8 cellular contexts compared by ENCODE assay signal in the genomic region with DNA sequence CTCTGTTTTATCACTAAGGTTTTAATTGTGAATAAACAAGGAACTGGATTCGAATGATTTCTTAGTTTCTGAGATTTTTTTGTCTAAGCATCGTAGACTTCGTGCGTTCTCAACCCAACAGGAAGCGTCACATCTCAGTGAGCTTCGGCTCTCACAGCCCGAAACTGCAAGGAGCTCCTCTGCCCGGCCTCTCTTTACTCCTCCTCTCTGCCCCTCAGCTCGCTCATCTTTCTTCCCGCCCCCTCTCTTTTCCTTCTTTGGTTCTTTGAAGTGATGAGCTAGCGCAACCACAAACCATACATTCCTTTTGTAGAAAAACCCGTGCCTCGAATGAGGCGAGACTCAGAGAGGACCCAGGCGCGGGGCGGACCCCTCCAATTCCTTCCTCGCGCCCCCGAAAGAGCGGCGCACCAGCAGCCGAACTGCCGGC. TPM values are rescaled to one million over a fixed set of nuclear protein-coding genes. Genes with fewer than 3 reads are reported as not detected.
A peak's percentile ranks its signal among the peaks of the same experiment; 100 is the strongest.
DNase-seq lines count a peak whose midpoint lies in the region; ATAC-seq and TF ChIP-seq lines count a peak whose summit lies in the region.

No MANE protein-coding gene starts in this region.

- peak; percentile 70 for ATAC-seq in GM19043 (IDR thresholded peaks at IDR 0.05; ENCODE audit: low read depth, unreplicated experiment)
- ATAC-seq in HG03196 (IDR thresholded peaks at IDR 0.05; ENCODE audit: unreplicated experiment): peak; percentile 80
- peak; percentile 53 for ATAC-seq in esophagus mucosa
- ATAC-seq in naive thymus-derived CD8-positive, alpha-beta T cell: peak; percentile 63 to 66

- peaks cover 26% of the 10 kb centered on the region for H3K4me1 Mint-ChIP-seq in activated CD4-positive, alpha-beta memory T cell treated with anti-CD3 and anti-CD28 coated beads, Interleukin-2, amount 10 ng/mL, durations not matched to agents 7 days and 5 days
- peaks cover 38 to 64% (median 57%) of the 10 kb centered on the region in 4 donors for H3K4me1 Mint-ChIP-seq in naive thymus-derived CD8-positive, alpha-beta T cell

- CTCF ChIA-PET in activated CD4-positive, alpha-beta memory T cell treated with anti-CD3 and anti-CD28 coated beads, Interleukin-2, amount 10 ng/mL, durations not matched to agents 7 days and 5 days (lab: Charles Lee): interaction anchor here (0.9 to 4.2 kb wide), 8 partner anchors 9 to 95 kb away, joined by 3 to 41 read pairs (median 4); no protein-coding TSS in a partner anchor

- no peaks in the 10 kb centered on the region for H3K9me3 Mint-ChIP-seq in activated CD4-positive, alpha-beta memory T cell treated with anti-CD3 and anti-CD28 coated beads, Interleukin-2, amount 10 ng/mL, durations not matched to agents 7 days and 5 days
- no peaks in the 10 kb centered on the region for H3K9me3 Mint-ChIP-seq in naive thymus-derived CD8-positive, alpha-beta T cell

- H3K27ac ChIP-seq in thyroid gland: peak overlapping the region; percentile 88 to 92 (median 89)

- peaks cover 60% of the 10 kb centered on the region for H3K27me3 Mint-ChIP-seq in activated CD4-positive, alpha-beta memory T cell treated with anti-CD3 and anti-CD28 coated beads, Interleukin-2, amount 10 ng/mL, durations not matched to agents 7 days and 5 days
- peaks cover 0 to 18% (median 0%) of the 10 kb centered on the region in 5 donors for H3K27me3 Mint-ChIP-seq in naive thymus-derived CD8-positive, alpha-beta T cell

- H3K27ac Mint-ChIP-seq in activated CD4-positive, alpha-beta memory T cell treated with anti-CD3 and anti-CD28 coated beads, Interleukin-2, amount 10 ng/mL, durations not matched to agents 7 days and 5 days: no peak overlapping the region
- H3K27ac Mint-ChIP-seq in naive thymus-derived CD8-positive, alpha-beta T cell: peak overlapping the region; percentile 88 to 98 (median 92)

- H3K4me1 ChIP-seq in thyroid gland: peaks cover 19 to 27% of the 10 kb centered on the region in 2 donors

- DNase-seq in AG08395 (ENCODE audit: low spot score) (peak; percentile 66), thyroid gland (peak; percentile 52 to 59), KBM-7 (no peak)
- peak; percentile 40 for DNase-seq in activated CD4-positive, alpha-beta memory T cell treated with anti-CD3 and anti-CD28 coated beads, Interleukin-2, amount 10 ng/mL, durations not matched to agents 7 days and 5 days
- peak; percentile 32 to 88 (median 65) for DNase-seq in naive thymus-derived CD8-positive, alpha-beta T cell

- 0 to 1% methylated on average over 23 to 24 of the region's 24 CpGs for WGBS in thyroid gland, 2 donors

- in situ Hi-C loops in KBM-7 (cut with MboI; ENCODE audit: low pct_unique_long_range_greater_than_20kb, low sequenced_read_pairs): no loop called here

- TF ChIP-seq POLR2A in thyroid gland (IDR thresholded peaks at IDR 0.05): no peak

- H3K4me3 Mint-ChIP-seq in activated CD4-positive, alpha-beta memory T cell treated with anti-CD3 and anti-CD28 coated beads, Interleukin-2, amount 10 ng/mL, durations not matched to agents 7 days and 5 days: peak overlapping the region; percentile 76
- peak overlapping the region; percentile 86 to 100 (median 99) for H3K4me3 Mint-ChIP-seq in naive thymus-derived CD8-positive, alpha-beta T cell

- H3K9me3 ChIP-seq in thyroid gland: no peaks in the 10 kb centered on the region

- H3K4me3 ChIP-seq in thyroid gland (replicated peaks in 1 of 3): peak overlapping the region; percentile 10 to 92 (median 62)

- POLR2A ChIA-PET in activated CD4-positive, alpha-beta memory T cell treated with anti-CD3 and anti-CD28 coated beads, Interleukin-2, amount 10 ng/mL, durations not matched to agents 7 days and 5 days (lab: Charles Lee): interaction anchor here (0.9 to 2.3 kb wide), 8 partner anchors 12 to 229 kb away, joined by 3 to 13 read pairs (median 4); a partner anchor contains a TSS
- POLR2A ChIA-PET in naive thymus-derived CD8-positive, alpha-beta T cell (lab: Charles Lee): interaction anchor here (0.6 to 8.8 kb wide), 18 partner anchors 9 to 229 kb away, joined by 3 to 252 read pairs (median 8); a partner anchor contains a TSS

- no peaks in the 10 kb centered on the region for H3K36me3 ChIP-seq in thyroid gland

- no peaks in the 10 kb centered on the region for H3K27me3 ChIP-seq in thyroid gland

- no peak for TF ChIP-seq CTCF in thyroid gland (IDR thresholded peaks at IDR 0.05)

- no peaks in the 10 kb centered on the region for H3K36me3 Mint-ChIP-seq in activated CD4-positive, alpha-beta memory T cell treated with anti-CD3 and anti-CD28 coated beads, Interleukin-2, amount 10 ng/mL, durations not matched to agents 7 days and 5 days (ENCODE audit: low read depth)
- peaks cover 4 to 14% (median 6%) of the 10 kb centered on the region in 3 donors for H3K36me3 Mint-ChIP-seq in naive thymus-derived CD8-positive, alpha-beta T cell

- intact Hi-C loops in thyroid gland (cut with DNase I): no loop called here

RNA-seq across cellular contexts. Expression of a gene that starts 0.5 kb away (rescaled TPM):
- 1 to 10 TPM; 2.4 to 3.4 TPM for total RNA-seq in activated CD4-positive, alpha-beta memory T cell treated with anti-CD3 and anti-CD28 coated beads, Interleukin-2, amount 10 ng/mL, durations not matched to agents 7 days and 5 days
- total RNA-seq in esophagus mucosa (4.1 TPM), thyroid gland (100 to 1,000 TPM in 3 of 4 donors, 10 to 100 TPM in 1; 89.6 to 174 (median 122) TPM)
- total RNA-seq in naive thymus-derived CD8-positive, alpha-beta T cell: 10 to 100 TPM; 56.5 to 57.3 TPM
- 100 to 1,000 TPM in 2 of 3 donors, 10 to 100 TPM in 1; 77.7 to 128 (median 103) TPM for polyA plus RNA-seq in naive thymus-derived CD8-positive, alpha-beta T cell

Comparison
In these comparisons a context has a peak if more than half of its experiments do, and no peak if none do; other contexts are left out.
1. RNA of a gene that starts 0.5 kb away (total RNA-seq): 89.6 to 174 TPM in thyroid gland and 56.5 to 57.3 TPM in naive thymus-derived CD8-positive, alpha-beta T cell; 4.1 TPM in esophagus mucosa (single experiment) and 2.4 to 3.4 TPM in activated CD4-positive, alpha-beta memory T cell treated with anti-CD3 and anti-CD28 coated beads, Interleukin-2, amount 10 ng/mL, durations not matched to agents 7 days and 5 days; every median in the first group is over 10 times any median in the second.
2. Peak in every context shown above with its lines, with median percentiles within 50 percentile points of each other: ATAC-seq.